10 cellular contexts compared by ENCODE assay signal in genomic region chr6:137872071-137872470, GRCh38. TPM values are rescaled to one million over a fixed set of nuclear protein-coding genes. Genes with fewer than 3 reads are reported as not detected.
DNase-seq lines count a peak whose midpoint lies in the region; ATAC-seq and TF ChIP-seq lines count a peak whose summit lies in the region.
"Had no signal": no experiment of that assay in that cellular context is flagged by ENCODE, and none has a peak within 500 bp of the region (broad histone marks: within the 10 kb centered on the region; RNA-seq: fewer than 3 reads in every experiment).

No MANE protein-coding gene starts in this region.

- H3K4me3 ChIP-seq in GM06990 (replicated peaks; ENCODE audit: low read depth, low read length), result peak overlapping the region; percentile 95
- peak overlapping the region in 2 of 4 donors; percentile 89 to 90 for H3K4me3 ChIP-seq in Peyer's patch
- H3K4me3 ChIP-seq in skin epidermis, result peak overlapping the region in 3 of 7 experiments; percentile 65 to 81 (median 79)
- H3K4me3 ChIP-seq: SJSA1 had no signal

- no peak for TF ChIP-seq CTCF in GM06990 (IDR thresholded peaks at IDR 0.05; ENCODE audit: insufficient read depth, low read length, poor library complexity, severe bottlenecking)
- no peak for TF ChIP-seq CTCF in Peyer's patch (IDR thresholded peaks at IDR 0.05)
- no peak for TF ChIP-seq CTCF in GM10266 (IDR thresholded peaks at IDR 0.05; ENCODE audit: control insufficient read depth, insufficient read depth, low read depth, missing control alignments)

- DNase-seq in GM06990 (ENCODE audit: extremely low read depth, insufficient read length) (no peak), Peyer's patch (no peak), fibroblast of gingiva (ENCODE audit: low read depth) (peak; percentile 69), inferior parietal cortex (ENCODE audit: extremely low spot score) (no peak), erythroblast (lab: John Stamatoyannopoulos, UW) (no peak), GM10266 (ENCODE audit: extremely low spot score) (no peak)
- DNase-seq: NCI-H1048 had no signal

- peaks cover 22% of the 10 kb centered on the region for H3K36me3 ChIP-seq in GM06990 (ENCODE audit: control insufficient read depth, insufficient read depth, low read length)
- peaks cover 0 to 36% (median 4%) of the 10 kb centered on the region in 3 donors for H3K36me3 ChIP-seq in Peyer's patch

- H3K27me3 ChIP-seq in GM06990 (replicated peaks; ENCODE audit: control insufficient read depth, insufficient read depth, low read length) (no peaks in the 10 kb centered on the region), Peyer's patch (no peaks in the 10 kb centered on the region)
- H3K27me3 ChIP-seq: SJSA1 had no signal

- ATAC-seq in HG03135 (IDR thresholded peaks at IDR 0.05; ENCODE audit: unreplicated experiment), result no peak

- TF ChIP-seq POLR2A in Peyer's patch (IDR thresholded peaks at IDR 0.05), result no peak
- no peak for TF ChIP-seq POLR2A in erythroblast (IDR thresholded peaks at IDR 0.05; ENCODE audit: low read length)

- H3K27ac ChIP-seq in Peyer's patch (peak overlapping the region; percentile 47 to 98 (median 84)), skin epidermis (peak overlapping the region in 15 of 21 experiments; percentile 4 to 99 (median 72))
- H3K27ac ChIP-seq: SJSA1 had no signal

- peaks cover 0 to 36% (median 14%) of the 10 kb centered on the region in 4 donors for H3K4me1 ChIP-seq in Peyer's patch

- no peaks in the 10 kb centered on the region for H3K9me3 ChIP-seq in Peyer's patch
- H3K9me3 ChIP-seq: SJSA1 had no signal

RNA-seq across cellular contexts. Expression of gene TNFAIP3, which starts 5.0 kb away (rescaled TPM):
- total RNA-seq in Peyer's patch, result 10 to 100 TPM; 19.3 to 66.8 (median 30.6) TPM
